In genomic region chr10:104209575-104210198, GRCh38 we compare ENCODE assay signal across 8 cellular contexts. TPM values are rescaled to one million over a fixed set of nuclear protein-coding genes. Genes with fewer than 3 reads are reported as not detected.
DNase-seq lines count a peak whose midpoint lies in the region; ATAC-seq and TF ChIP-seq lines count a peak whose summit lies in the region.

No MANE protein-coding gene starts in this region.

- peak in 1 of 2 donors; percentile 74 for ATAC-seq in lower lobe of right lung
- no peak for ATAC-seq in thoracic aorta (ENCODE audit: insufficient number of reproducible peaks, low FRiP score, low read depth)
- no peak for ATAC-seq in GM21786 (IDR thresholded peaks at IDR 0.05; ENCODE audit: unreplicated experiment)

- intact Hi-C loops in lower lobe of right lung (cut with DNase I) = no loop called here

- H3K27ac ChIP-seq in lower lobe of right lung = no peak overlapping the region
- no peak overlapping the region for H3K27ac ChIP-seq in thoracic aorta

- no peak overlapping the region for H3K4me3 ChIP-seq in lower lobe of right lung
- H3K4me3 ChIP-seq in thoracic aorta = no peak overlapping the region

- H3K4me1 ChIP-seq in lower lobe of right lung (no peaks in the 10 kb centered on the region), thoracic aorta (ENCODE audit: control insufficient read depth in 1 of 2, low read depth in 2 of 2) (no peaks in the 10 kb centered on the region)

- TF ChIP-seq CTCF in lower lobe of right lung (IDR thresholded peaks at IDR 0.05) (peak; percentile 59), thoracic aorta (IDR thresholded peaks at IDR 0.05) (peak; percentile 44)

- H3K27me3 ChIP-seq in lower lobe of right lung (ENCODE audit: low read depth) (no peaks in the 10 kb centered on the region), thoracic aorta (replicated peaks; ENCODE audit: insufficient read depth) (no peaks in the 10 kb centered on the region)

- H3K9me3 ChIP-seq in lower lobe of right lung = no peaks in the 10 kb centered on the region
- no peaks in the 10 kb centered on the region for H3K9me3 ChIP-seq in thoracic aorta

- DNase-seq in NCI-H1417 (lab: John Stamatoyannopoulos, UW) (peak; percentile 12 to 72 (median 29)), NCI-H1417 treated with DMSO at 0.1 percent for 48 hours (lab: John Stamatoyannopoulos, UW) (no peak), LHCN-M2 (ENCODE audit: low read depth) (peak; percentile 32), SKM-1 (lab: John Stamatoyannopoulos, UW; ENCODE audit: unreplicated experiment) (peak; percentile 37), dedifferentiated amniotic fluid mesenchymal stem cell (ENCODE audit: extremely low spot score) (peak; percentile 30), lower lobe of right lung (no peak), thoracic aorta (ENCODE audit: low spot score) (no peak)

- H3K36me3 ChIP-seq in lower lobe of right lung (no peaks in the 10 kb centered on the region), thoracic aorta (no peaks in the 10 kb centered on the region)

RNA-seq across cellular contexts. Expression of gene CFAP43, which starts 22.5 kb away (rescaled TPM):
- total RNA-seq in LHCN-M2 (2014; rRNA removed) (0.06 TPM in 1 of 2 replicates, not detected in the other), lower lobe of right lung (12.9 TPM), thoracic aorta (under 1 TPM in 1 of 2 donors, not detected in 1; 0.85 TPM)
- polyA plus RNA-seq in LHCN-M2 (2012) = not detected

RNA-seq across cellular contexts. Expression of gene GSTO1, which starts 45.0 kb away (rescaled TPM):
- total RNA-seq in LHCN-M2 (2014; rRNA removed) (211 and 248 TPM in 2 replicates), lower lobe of right lung (133 TPM), thoracic aorta (10 to 100 TPM; 68.5 to 96.4 TPM)
- 264 TPM for polyA plus RNA-seq in LHCN-M2 (2012)

RNA-seq across cellular contexts. Expression of gene GSTO2, which starts 59.3 kb away (rescaled TPM):
- total RNA-seq in LHCN-M2 (2014; rRNA removed) (0.38 and 0.46 TPM in 2 replicates), lower lobe of right lung (7.8 TPM), thoracic aorta (1 to 10 TPM; 2.8 to 3.0 TPM)
- polyA plus RNA-seq in LHCN-M2 (2012) = 0.34 TPM

Comparison
In these comparisons a context has a peak if more than half of its experiments do, and no peak if none do; other contexts are left out.
1. DNase-seq: peak in NCI-H1417 (3 of 3), LHCN-M2 (single experiment), SKM-1 (single experiment) and dedifferentiated amniotic fluid mesenchymal stem cell (single experiment); none in NCI-H1417 treated with DMSO at 0.1 percent for 48 hours (single experiment), lower lobe of right lung (single experiment) and thoracic aorta (single experiment).